Comparison of ENCODE assay signal across 12 cellular contexts in the genomic region with DNA sequence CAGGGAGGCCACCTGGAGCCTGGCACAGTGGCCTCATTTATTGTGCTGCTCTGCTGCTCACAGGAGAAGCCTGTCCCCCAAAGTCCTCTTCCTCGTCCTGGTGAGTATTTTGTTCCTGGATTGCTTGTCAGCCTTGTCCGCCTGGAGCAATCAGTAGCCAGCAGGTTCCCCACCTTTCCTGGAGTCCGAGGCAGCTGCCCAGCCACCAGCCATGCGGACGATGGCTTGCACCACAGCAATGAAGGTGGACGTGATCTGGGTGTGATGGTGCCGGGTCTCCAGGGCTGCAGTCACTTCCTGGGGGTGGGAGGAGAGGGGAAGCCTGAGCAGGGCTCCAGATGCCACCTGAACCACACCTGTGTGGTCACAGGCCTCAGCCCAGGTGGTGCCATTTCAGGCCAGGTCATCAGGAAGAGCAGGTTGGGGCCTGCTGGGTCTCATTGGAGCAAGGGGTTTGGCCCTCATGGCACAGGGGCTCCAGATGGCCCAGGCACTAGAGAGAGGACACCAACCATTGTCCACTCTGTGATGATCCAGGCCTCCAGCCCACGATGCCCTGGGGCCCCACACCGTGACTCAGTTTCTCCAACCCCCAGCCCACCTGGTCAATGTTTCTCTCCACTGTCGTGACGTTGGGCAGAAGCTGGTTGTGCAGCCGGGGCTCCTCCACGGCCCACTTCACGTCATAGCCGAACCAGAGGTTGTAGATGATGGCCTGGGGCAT. TPM values are rescaled to one million over a fixed set of nuclear protein-coding genes. Genes with fewer than 3 reads are reported as not detected.
"Had no signal": no experiment of that assay in that cellular context is flagged by ENCODE, and none has a peak within 500 bp of the region (broad histone marks: within the 10 kb centered on the region; RNA-seq: fewer than 3 reads in every experiment).

No MANE protein-coding gene starts in this region.

RNA-seq across cellular contexts. Expression of gene GGTLC1, which starts 3.4 kb away (rescaled TPM):
- total RNA-seq: activated CD4-positive, alpha-beta T cell treated with anti-CD3 and anti-CD28 coated beads for 36 hours; activated CD4-positive, alpha-beta T cell treated with anti-CD3 and anti-CD28 coated beads, Interleukin-2, amount 10 ng/mL, durations not matched to agents 7 days and 5 days; activated CD8-positive, alpha-beta T cell treated with anti-CD3 and anti-CD28 coated beads, Interleukin-2, amount 10 ng/mL, durations not matched to agents 7 days and 5 days; activated T-cell treated with anti-CD3 and anti-CD28 coated beads, Interleukin-2, amount 50 U/mL, for 4 hours; activated T-helper 1 cell treated with anti-CD3 and anti-CD28 coated beads, Interleukin-12 subunit alpha, Interleukin-12 subunit beta, Interleukin-2, Interleukin-4 antibody, amounts not matched to agents 30 ng/mL and 10 ng/mL and 1 ng/mL, durations not matched to agents 14 hours and 24 hours and 36 hours; bronchial epithelial cell; MCF 10A; Right ventricle myocardium inferior; SK-MEL-5; T-cell; T-helper 17 cell; WTC11 had no signal
